Comparison of ENCODE assay signal across 12 cellular contexts in genomic region chr22:22936915-22937656, GRCh38. TPM values are rescaled to one million over a fixed set of nuclear protein-coding genes. Genes with fewer than 3 reads are reported as not detected.
A peak's percentile ranks its signal among the peaks of the same experiment; 100 is the strongest.
DNase-seq lines count a peak whose midpoint lies in the region; ATAC-seq and TF ChIP-seq lines count a peak whose summit lies in the region.
"Had no signal": no experiment of that assay in that cellular context is flagged by ENCODE, and none has a peak within 500 bp of the region (broad histone marks: within the 10 kb centered on the region; RNA-seq: fewer than 3 reads in every experiment).

No MANE protein-coding gene starts in this region.

- peak overlapping the region in 7 of 11 experiments; percentile 7 to 85 (median 81); a peak in 9 of 22 replicates for H3K9ac ChIP-seq in BLaER1 treated with 17β-estradiol and CSF1 and Interleukin-3, amounts not matched to agents 10 nM and 100 nM
- H3K9ac ChIP-seq in SU-DHL-6 (ENCODE audit: low read length), result peak overlapping the region; percentile 82
- H3K9ac ChIP-seq: GM23248 had no signal

- peak overlapping the region; percentile 77 to 99 (median 92) for H3K4me2 ChIP-seq in BLaER1 treated with 17β-estradiol and CSF1 and Interleukin-3, amounts not matched to agents 10 nM and 100 nM
- H3K4me2 ChIP-seq in SU-DHL-6 (ENCODE audit: low read depth, low read length, poor library complexity, severe bottlenecking), result peak overlapping the region; percentile 58

- no peak for ATAC-seq in stimulated activated memory B cell treated with anti-CD40 and anti-IgM and Interleukin-4, amounts not matched to agents 10 μg/mL and 1 μg/mL and 100 μg/mL, for 72 hours
- ATAC-seq in HG03439 (IDR thresholded peaks at IDR 0.05; ENCODE audit: unreplicated experiment), result no peak

- no peaks in the 10 kb centered on the region for H3K36me3 ChIP-seq in BLaER1 treated with 17β-estradiol and CSF1 and Interleukin-3, amounts not matched to agents 10 nM and 100 nM
- no peaks in the 10 kb centered on the region for H3K36me3 ChIP-seq in SU-DHL-6 (ENCODE audit: low read length)

- H3K9me3 Mint-ChIP-seq in IgD-negative memory B cell, result no peaks in the 10 kb centered on the region
- no peaks in the 10 kb centered on the region for H3K9me3 Mint-ChIP-seq in stimulated activated memory B cell treated with anti-CD40 and anti-IgM and Interleukin-4, amounts not matched to agents 10 μg/mL and 1 μg/mL and 100 μg/mL, for 72 hours
- no peaks in the 10 kb centered on the region for H3K9me3 Mint-ChIP-seq in T-helper 2 cell treated with Interferon-gamma antibody and Interleukin-4, amounts not matched to agents 5 μg/mL and 100 μg/mL, for 36 hours

- no peak for TF ChIP-seq CTCF in SU-DHL-6 (IDR thresholded peaks at IDR 0.05; ENCODE audit: insufficient read depth, low read length, poor library complexity, severe bottlenecking)

- H3K4me3 ChIP-seq in BLaER1 treated with 17β-estradiol and CSF1 and Interleukin-3, amounts not matched to agents 10 nM and 100 nM, result no peak overlapping the region
- peak overlapping the region; percentile 8 for H3K4me3 ChIP-seq in SU-DHL-6 (ENCODE audit: insufficient read depth, low read length, poor library complexity, severe bottlenecking)
- H3K4me3 ChIP-seq: GM23248 had no signal

- H3F3A ChIP-seq in SU-DHL-6 (ENCODE audit: insufficient read depth), result peaks cover 24% of the 10 kb centered on the region

- peaks cover 49 to 67% (median 67%) of the 10 kb centered on the region in 3 donors for H3K4me1 Mint-ChIP-seq in IgD-negative memory B cell
- H3K4me1 Mint-ChIP-seq in stimulated activated memory B cell treated with anti-CD40 and anti-IgM and Interleukin-4, amounts not matched to agents 10 μg/mL and 1 μg/mL and 100 μg/mL, for 72 hours, result peaks cover 94% of the 10 kb centered on the region
- H3K4me1 Mint-ChIP-seq in T-helper 2 cell treated with Interferon-gamma antibody and Interleukin-4, amounts not matched to agents 5 μg/mL and 100 μg/mL, for 36 hours (ENCODE audit: low read depth), result peaks cover 9% of the 10 kb centered on the region
- H3K4me1 Mint-ChIP-seq: CD4-positive, alpha-beta memory T cell had no signal

- H3K4me1 ChIP-seq in BLaER1 treated with 17β-estradiol and CSF1 and Interleukin-3, amounts not matched to agents 10 nM and 100 nM, result peaks cover 92 to 100% (median 99%) of the 10 kb centered on the region in 10 experiments

- H3K9me2 ChIP-seq in SU-DHL-6 (replicated peaks; ENCODE audit: insufficient read depth, low read length), result no peaks in the 10 kb centered on the region

- H3K27ac ChIP-seq in BLaER1 treated with 17β-estradiol and CSF1 and Interleukin-3, amounts not matched to agents 10 nM and 100 nM, result peak overlapping the region in 9 of 11 experiments; percentile 88 to 99 (median 97); a peak in 17 of 22 replicates
- peak overlapping the region; percentile 98 for H3K27ac ChIP-seq in SU-DHL-6 (ENCODE audit: low read depth, low read length)
- H3K27ac ChIP-seq: GM23248 had no signal

- no peaks in the 10 kb centered on the region for H3K36me3 Mint-ChIP-seq in IgD-negative memory B cell
- no peaks in the 10 kb centered on the region for H3K36me3 Mint-ChIP-seq in stimulated activated memory B cell treated with anti-CD40 and anti-IgM and Interleukin-4, amounts not matched to agents 10 μg/mL and 1 μg/mL and 100 μg/mL, for 72 hours
- no peaks in the 10 kb centered on the region for H3K36me3 Mint-ChIP-seq in T-helper 2 cell treated with Interferon-gamma antibody and Interleukin-4, amounts not matched to agents 5 μg/mL and 100 μg/mL, for 36 hours (ENCODE audit: low read depth)
- H3K36me3 Mint-ChIP-seq: CD4-positive, alpha-beta memory T cell had no signal

- H3K27me3 Mint-ChIP-seq in IgD-negative memory B cell, result peaks cover 6% of the 10 kb centered on the region
- H3K27me3 Mint-ChIP-seq in stimulated activated memory B cell treated with anti-CD40 and anti-IgM and Interleukin-4, amounts not matched to agents 10 μg/mL and 1 μg/mL and 100 μg/mL, for 72 hours, result peaks cover 9% of the 10 kb centered on the region
- H3K27me3 Mint-ChIP-seq in T-helper 2 cell treated with Interferon-gamma antibody and Interleukin-4, amounts not matched to agents 5 μg/mL and 100 μg/mL, for 36 hours (ENCODE audit: low read depth), result peaks cover 2% of the 10 kb centered on the region

- no peaks in the 10 kb centered on the region for H3K27me3 ChIP-seq in BLaER1 treated with 17β-estradiol and CSF1 and Interleukin-3, amounts not matched to agents 10 nM and 100 nM
- no peaks in the 10 kb centered on the region for H3K27me3 ChIP-seq in SU-DHL-6 (ENCODE audit: low read length)

- no peaks in the 10 kb centered on the region for H4K20me1 ChIP-seq in BLaER1 treated with 17β-estradiol and CSF1 and Interleukin-3, amounts not matched to agents 10 nM and 100 nM
- no peaks in the 10 kb centered on the region for H4K20me1 ChIP-seq in SU-DHL-6 (ENCODE audit: low read depth, low read length)

- no peak for DNase-seq in T-helper 2 cell treated with Interferon-gamma antibody and Interleukin-4, amounts not matched to agents 5 μg/mL and 100 μg/mL, for 36 hours (ENCODE audit: low spot score)
- DNase-seq in NCI-H2171 (lab: John Stamatoyannopoulos, UW), result no peak
- DNase-seq: CD4-positive, alpha-beta memory T cell; GM23248; NCI-H1092; NCI-H748 treated with DMSO at 0.1 percent for 48 hours; SW 1271 had no signal

- peak overlapping the region in 3 of 4 donors; percentile 13 to 77 (median 65) for H3K4me3 Mint-ChIP-seq in IgD-negative memory B cell
- no peak overlapping the region for H3K4me3 Mint-ChIP-seq in stimulated activated memory B cell treated with anti-CD40 and anti-IgM and Interleukin-4, amounts not matched to agents 10 μg/mL and 1 μg/mL and 100 μg/mL, for 72 hours
- H3K4me3 Mint-ChIP-seq in T-helper 2 cell treated with Interferon-gamma antibody and Interleukin-4, amounts not matched to agents 5 μg/mL and 100 μg/mL, for 36 hours, result no peak overlapping the region
- H3K4me3 Mint-ChIP-seq: CD4-positive, alpha-beta memory T cell had no signal

- H3K9me3 ChIP-seq in BLaER1 treated with 17β-estradiol and CSF1 and Interleukin-3, amounts not matched to agents 10 nM and 100 nM (replicated peaks in 1 of 11), result no peaks in the 10 kb centered on the region
- no peaks in the 10 kb centered on the region for H3K9me3 ChIP-seq in SU-DHL-6 (ENCODE audit: insufficient read depth, low read length)

- H2AFZ ChIP-seq in SU-DHL-6 (ENCODE audit: low read depth, low read length, severe bottlenecking), result no peak overlapping the region
- H2AFZ ChIP-seq: GM23248 had no signal

- peaks cover 36% of the 10 kb centered on the region for H3K79me2 ChIP-seq in SU-DHL-6 (ENCODE audit: insufficient read depth, low read length)

- peak overlapping the region in 2 of 3 donors; percentile 6 to 90 for H3K27ac Mint-ChIP-seq in IgD-negative memory B cell
- H3K27ac Mint-ChIP-seq in stimulated activated memory B cell treated with anti-CD40 and anti-IgM and Interleukin-4, amounts not matched to agents 10 μg/mL and 1 μg/mL and 100 μg/mL, for 72 hours, result peak overlapping the region; percentile 40
- no peak overlapping the region for H3K27ac Mint-ChIP-seq in T-helper 2 cell treated with Interferon-gamma antibody and Interleukin-4, amounts not matched to agents 5 μg/mL and 100 μg/mL, for 36 hours
- H3K27ac Mint-ChIP-seq: CD4-positive, alpha-beta memory T cell had no signal

RNA-seq across cellular contexts. Expression of gene IGLL5, which starts 49.5 kb away (rescaled TPM):
- 195 TPM for polyA plus RNA-seq in IgD-negative memory B cell
- polyA plus RNA-seq: GM23248 had no signal

Comparison
In these comparisons a context has a peak if more than half of its experiments do, and no peak if none do; other contexts are left out.
1. H3K4me3 Mint-ChIP-seq: peak in IgD-negative memory B cell (3 of 4); none in stimulated activated memory B cell treated with anti-CD40 and anti-IgM and Interleukin-4, amounts not matched to agents 10 μg/mL and 1 μg/mL and 100 μg/mL, for 72 hours (single experiment) and T-helper 2 cell treated with Interferon-gamma antibody and Interleukin-4, amounts not matched to agents 5 μg/mL and 100 μg/mL, for 36 hours (single experiment).